31 cellular contexts compared by ENCODE assay signal in genomic region chr11:65217441-65218423, GRCh38. TPM values are rescaled to one million over a fixed set of nuclear protein-coding genes. Genes with fewer than 3 reads are reported as not detected.
DNase-seq lines count a peak whose midpoint lies in the region; ATAC-seq and TF ChIP-seq lines count a peak whose summit lies in the region.
"Had no signal": no experiment of that assay in that cellular context is flagged by ENCODE, and none has a peak within 500 bp of the region (broad histone marks: within the 10 kb centered on the region; RNA-seq: fewer than 3 reads in every experiment).

No MANE protein-coding gene starts in this region.

- H3K4me2 ChIP-seq in osteoblast (ENCODE audit: insufficient read depth, low read length), result no peak overlapping the region

- no peak overlapping the region for H3K4me3 ChIP-seq in osteoblast (ENCODE audit: insufficient read depth, low read length)
- H3K4me3 ChIP-seq: body of pancreas, left ventricle myocardium inferior, thoracic aorta had no signal

- H3K27me3 Mint-ChIP-seq in WTC11 (ENCODE audit: low read depth), result no peaks in the 10 kb centered on the region
- H3K27me3 Mint-ChIP-seq: naive B cell, T-cell had no signal

- no peaks in the 10 kb centered on the region for H3K4me1 ChIP-seq in osteoblast (ENCODE audit: insufficient read depth, low read length)
- H3K4me1 ChIP-seq: body of pancreas, left ventricle myocardium inferior had no signal

- H3K79me2 ChIP-seq in osteoblast (ENCODE audit: insufficient read depth, low read length), result no peaks in the 10 kb centered on the region

- POLR2A ChIA-PET in GM10248 (lab: Yijun Ruan, JAX), result no interaction called here
- POLR2A ChIA-PET in WTC11 (lab: Charles Lee), result no interaction called here

- no peaks in the 10 kb centered on the region for H4K20me1 ChIP-seq in osteoblast (ENCODE audit: insufficient read depth, low read length)

- no peaks in the 10 kb centered on the region for H3K27me3 ChIP-seq in osteoblast (ENCODE audit: insufficient read depth, low read length)
- H3K27me3 ChIP-seq: body of pancreas had no signal

- H3K4me3 Mint-ChIP-seq in WTC11, result no peak overlapping the region
- H3K4me3 Mint-ChIP-seq: CD8-positive, alpha-beta T cell; T-cell had no signal

- H3K36me3 ChIP-seq in osteoblast (ENCODE audit: insufficient read depth, low read length), result no peaks in the 10 kb centered on the region
- H3K36me3 ChIP-seq: left ventricle myocardium inferior, thoracic aorta had no signal

- H3K4me1 Mint-ChIP-seq in WTC11, result peaks cover 35% of the 10 kb centered on the region

- peak; percentile 27 for DNase-seq in D341Med (ENCODE audit: low spot score)
- DNase-seq in GM10248 (ENCODE audit: extremely low spot score), result peak; percentile 6
- DNase-seq in WTC11 (ENCODE audit: low spot score), result no peak
- DNase-seq in osteoblast (ENCODE audit: insufficient read length, low spot score, missing footprints), result peak; percentile 41
- DNase-seq in AG08396 (ENCODE audit: low spot score), result no peak
- DNase-seq: activated CD4-positive, CD25-positive, alpha-beta regulatory T cell treated with anti-CD3 and anti-CD28 coated beads, Interleukin-2, amount 50 U/mL, for 72 hours; activated effector memory CD4-positive, alpha-beta T cell treated with Interleukin-2 at 50 U/mL for 16 hours; body of pancreas; CD8-positive, alpha-beta T cell; DMS153; effector CD8-positive, alpha-beta T cell; foreskin fibroblast; GDM1; GOT3; Kasumi-1; left ventricle myocardium inferior; naive B cell; NCI-H187; NCI-H2171 treated with DMSO at 0.1 percent for 48 hours; NCI-H524; NK-92 treated with Interleukin-12 subunit alpha and Interleukin-12 subunit beta, amount 100 ng/mL, for 24 hours; retina; stimulated activated CD4-positive, alpha-beta T cell treated with anti-CD3 and anti-CD28 coated beads, Interleukin-4, amount 100 ng/mL, for 1 hour; stimulated activated naive CD4-positive, alpha-beta T cell; T-cell had no signal

- CTCF ChIA-PET in GM10248 (lab: Yijun Ruan, JAX) (interaction anchor here (1.4 to 1.8 kb wide), 6 partner anchors 13 to 107 kb away, joined by 3 to 7 read pairs (median 4); no protein-coding TSS in a partner anchor), WTC11 (lab: Charles Lee) (interaction anchor here (0.6 to 1.6 kb wide), 14 partner anchors 8 to 97 kb away, joined by 3 to 8 read pairs (median 4); partner anchors contain the start of genes CAPN1 and POLA2)

- no peak overlapping the region for H3K27ac ChIP-seq in osteoblast (ENCODE audit: low read depth, low read length)
- H3K27ac ChIP-seq: body of pancreas, left ventricle myocardium inferior, thoracic aorta had no signal

- peak overlapping the region; percentile 49; the same call in 1 of the 2 replicates for H3K27ac Mint-ChIP-seq in WTC11
- H3K27ac Mint-ChIP-seq: CD8-positive, alpha-beta T cell; naive B cell; T-cell had no signal

- no peaks in the 10 kb centered on the region for H3K36me3 Mint-ChIP-seq in WTC11
- H3K36me3 Mint-ChIP-seq: CD8-positive, alpha-beta T cell; naive B cell; T-cell had no signal

- ATAC-seq in WTC11 (no peak), GM18870 (IDR thresholded peaks at IDR 0.05; ENCODE audit: unreplicated experiment) (no peak), GM18907 (IDR thresholded peaks at IDR 0.05; ENCODE audit: unreplicated experiment) (no peak)
- ATAC-seq: body of pancreas; CD8-positive, alpha-beta T cell; T-cell had no signal

- no peak overlapping the region for H2AFZ ChIP-seq in osteoblast (ENCODE audit: low read length)

- no peaks in the 10 kb centered on the region for H3K9me3 Mint-ChIP-seq in WTC11
- H3K9me3 Mint-ChIP-seq: CD8-positive, alpha-beta T cell; T-cell had no signal

- no peak for TF ChIP-seq CTCF in GM10248 (IDR thresholded peaks at IDR 0.05; ENCODE audit: control extremely low read depth, extremely low read depth, low read depth, missing control alignments)
- no peak for TF ChIP-seq CTCF in WTC11 (IDR thresholded peaks at IDR 0.05)
- no peak for TF ChIP-seq CTCF in osteoblast (IDR thresholded peaks at IDR 0.05; ENCODE audit: extremely low read depth, low read depth, low read length)

- H3K9me3 ChIP-seq in osteoblast (ENCODE audit: low read depth, low read length), result no peaks in the 10 kb centered on the region
- H3K9me3 ChIP-seq: body of pancreas, left ventricle myocardium inferior, thoracic aorta had no signal

TF ChIP-seq in WTC11, 78 proteins besides CTCF, POLR2A, EP300 and RAD21 (continues in another document):
- TF ChIP-seq SMAD4 (CRISPR knock-in tag; IDR thresholded peaks at IDR 0.05), result no peak
- no peak for TF ChIP-seq E2F5 (CRISPR knock-in tag; IDR thresholded peaks at IDR 0.05)
- TF ChIP-seq ZNF317 (CRISPR knock-in tag; IDR thresholded peaks at IDR 0.05; ENCODE audit: borderline replicate concordance, low read depth), result no peak
- TF ChIP-seq MLX (CRISPR knock-in tag; IDR thresholded peaks at IDR 0.05), result no peak
- no peak for TF ChIP-seq STAT6 (CRISPR knock-in tag; conservative IDR thresholded peaks at IDR 0.05; ENCODE audit: low read depth)
- TF ChIP-seq CREM (CRISPR knock-in tag; IDR thresholded peaks at IDR 0.05), result no peak
- TF ChIP-seq ARID4B (CRISPR knock-in tag; IDR thresholded peaks at IDR 0.05; ENCODE audit: borderline replicate concordance), result no peak

RNA-seq across cellular contexts. Expression of gene CAPN1, which starts 36.0 kb away (rescaled TPM):
- total RNA-seq in WTC11 (2021) (204 to 257 TPM (median 218 TPM) in 3 replicates), osteoblast (102 and 116 TPM in 2 replicates)

RNA-seq across cellular contexts. Expression of gene POLA2, which starts 44.0 kb away (rescaled TPM):
- total RNA-seq in WTC11 (2021) (26.9 to 35.6 TPM (median 28.5 TPM) in 3 replicates), osteoblast (4.3 and 6.2 TPM in 2 replicates)

RNA-seq across cellular contexts. Expression of gene SPDYC, which starts 47.7 kb away (rescaled TPM):
- total RNA-seq in WTC11 (2021) (0.27 to 0.35 TPM (median 0.32 TPM) in 3 replicates), osteoblast (not detected in 2 replicates)
- total RNA-seq: body of pancreas; CD8-positive, alpha-beta T cell; cerebellum; left ventricle myocardium inferior; mesenteric fat pad; osteocyte; T-cell; thoracic aorta had no signal

Comparison
In these comparisons a context has a peak if more than half of its experiments do, and no peak if none do; other contexts are left out.
1. DNase-seq: peak in D341Med (single experiment), GM10248 (single experiment) and osteoblast (single experiment); none in WTC11 (single experiment) and AG08396 (single experiment).